ENCODE assay signal across 8 cellular contexts in the genomic region with DNA sequence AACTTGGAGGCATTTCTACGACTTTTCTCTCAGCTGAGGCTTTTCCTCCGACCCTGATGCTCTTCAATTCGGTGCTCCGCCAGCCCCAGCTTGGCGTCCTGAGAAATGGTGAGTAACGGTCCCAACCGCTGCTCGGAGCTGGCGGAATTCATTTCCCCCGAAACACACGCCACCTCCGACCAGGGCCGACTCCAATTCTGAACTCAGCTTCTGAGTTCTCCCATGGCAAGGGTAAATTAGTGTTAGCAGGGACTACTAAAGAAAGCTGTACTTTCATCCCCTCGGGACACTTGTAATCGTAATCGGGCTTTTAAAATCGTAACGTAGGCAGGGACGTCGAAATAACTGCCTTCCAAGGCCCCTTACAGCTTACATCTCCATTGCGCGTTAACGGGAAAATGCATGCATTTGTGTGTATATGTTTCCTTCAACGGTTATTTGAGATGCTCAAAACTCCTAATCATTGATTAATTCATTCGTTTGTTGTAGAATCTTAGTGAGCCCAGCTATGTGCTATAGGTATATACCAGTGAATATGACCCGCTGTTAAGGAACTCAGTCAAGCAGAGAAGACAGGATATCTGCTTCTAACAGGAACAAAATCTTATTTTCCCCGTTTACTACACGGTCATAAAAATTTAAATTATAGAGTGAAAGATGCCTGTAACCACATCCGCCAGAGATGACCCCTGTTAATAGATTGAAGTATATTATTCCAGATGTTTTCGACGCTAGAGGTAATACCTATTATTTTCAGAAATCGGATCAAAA. TPM values are rescaled to one million over a fixed set of nuclear protein-coding genes. Genes with fewer than 3 reads are reported as not detected.
DNase-seq lines count a peak whose midpoint lies in the region; ATAC-seq, FAIRE-seq and TF ChIP-seq lines count a peak whose summit lies in the region.

No MANE protein-coding gene starts in this region.

- peaks cover 41% of the 10 kb centered on the region for H3K4me1 ChIP-seq in skeletal muscle satellite cell (ENCODE audit: control insufficient read depth, insufficient read depth, low read length)

- H3K4me3 ChIP-seq in fibroblast of pulmonary artery (replicated peaks; ENCODE audit: low read depth, low read length) = peak overlapping the region; percentile 81
- peak overlapping the region; percentile 86 for H3K4me3 ChIP-seq in skeletal muscle satellite cell (ENCODE audit: low read length)

- no peaks in the 10 kb centered on the region for H3K9me3 ChIP-seq in skeletal muscle satellite cell (replicated peaks; ENCODE audit: low read length)

- peak overlapping the region; percentile 92 for H3K4me2 ChIP-seq in skeletal muscle satellite cell (ENCODE audit: low read length)

- no peaks in the 10 kb centered on the region for H3K9me3 Mint-ChIP-seq in activated naive CD4-positive, alpha-beta T cell treated with anti-CD3 and anti-CD28 coated beads for 36 hours

- H3K36me3 Mint-ChIP-seq in activated naive CD4-positive, alpha-beta T cell treated with anti-CD3 and anti-CD28 coated beads for 36 hours (ENCODE audit: low read depth) = peaks cover 44% of the 10 kb centered on the region

- H3K27me3 ChIP-seq in skeletal muscle satellite cell (ENCODE audit: control insufficient read depth, insufficient read depth, low read length) = no peaks in the 10 kb centered on the region

- no peak for DNase-seq in activated naive CD4-positive, alpha-beta T cell treated with anti-CD3 and anti-CD28 coated beads for 36 hours
- DNase-seq in activated naive CD4-positive, alpha-beta T cell treated with anti-CD3 and anti-CD28 coated beads, Interleukin-2, amount 50 U/mL, for 16 hours = no peak
- DNase-seq in RCC 7860 (ENCODE audit: low spot score) = no peak
- DNase-seq in fibroblast of pulmonary artery (ENCODE audit: low read depth) = no peak
- no peak for DNase-seq in NCI-H128 (lab: John Stamatoyannopoulos, UW; ENCODE audit: unreplicated experiment)
- no peak for DNase-seq in left colon

- peak overlapping the region; percentile 98 for H3K27ac Mint-ChIP-seq in activated naive CD4-positive, alpha-beta T cell treated with anti-CD3 and anti-CD28 coated beads for 36 hours

- intact Hi-C loops in activated naive CD4-positive, alpha-beta T cell treated with anti-CD3 and anti-CD28 coated beads for 36 hours (cut with micrococcal nuclease) = loop anchor here (1.0 to 10.0 kb wide), 18 partner anchors 24 to 981 kb away; a partner anchor contains a TSS
- intact Hi-C loops in left colon (cut with DNase I, micrococcal nuclease) = no loop called here

- H3K36me3 ChIP-seq in skeletal muscle satellite cell (ENCODE audit: insufficient read depth, low read length) = no peaks in the 10 kb centered on the region

- H3K9ac ChIP-seq in skeletal muscle satellite cell (ENCODE audit: low read depth, low read length) = peak overlapping the region; percentile 79

- H3K4me3 Mint-ChIP-seq in activated naive CD4-positive, alpha-beta T cell treated with anti-CD3 and anti-CD28 coated beads for 36 hours = peak overlapping the region; percentile 96

- H3K4me1 Mint-ChIP-seq in activated naive CD4-positive, alpha-beta T cell treated with anti-CD3 and anti-CD28 coated beads for 36 hours (ENCODE audit: low read depth) = peaks cover 52% of the 10 kb centered on the region

- CTCF ChIA-PET in activated naive CD4-positive, alpha-beta T cell treated with anti-CD3 and anti-CD28 coated beads for 36 hours (lab: Charles Lee) = interaction anchor here (0.6 to 5.2 kb wide), 35 partner anchors 8 to 1014 kb away, joined by 3 to 32 read pairs (median 4); a partner anchor contains a TSS

- TF ChIP-seq CTCF in fibroblast of pulmonary artery (IDR thresholded peaks at IDR 0.05; ENCODE audit: low read length, missing control alignments) = no peak

- H3K27me3 Mint-ChIP-seq in activated naive CD4-positive, alpha-beta T cell treated with anti-CD3 and anti-CD28 coated beads for 36 hours (ENCODE audit: low read depth) = peaks cover 7% of the 10 kb centered on the region

- ATAC-seq in HG02763 (IDR thresholded peaks at IDR 0.05; ENCODE audit: unreplicated experiment) (peak; percentile 12), left colon (no peak)

- FAIRE-seq in RCC 7860 (lab: Jason Lieb, UNC) = peak; percentile 29

RNA-seq across cellular contexts. Expression of a gene that starts 0.5 kb away (rescaled TPM):
- 100 to 1,000 TPM; 106 to 121 TPM for total RNA-seq in activated naive CD4-positive, alpha-beta T cell treated with anti-CD3 and anti-CD28 coated beads for 36 hours
- total RNA-seq in skeletal muscle satellite cell (2012; rRNA removed) = 14.9 and 19.5 TPM in 2 replicates
- total RNA-seq in left colon = 1 to 10 TPM; 1.7 to 4.1 TPM

RNA-seq across cellular contexts. Expression of a gene that starts 0.7 kb away (rescaled TPM):
- total RNA-seq in activated naive CD4-positive, alpha-beta T cell treated with anti-CD3 and anti-CD28 coated beads for 36 hours = 10 to 100 TPM; 24.7 to 25.9 TPM
- total RNA-seq in skeletal muscle satellite cell (2012; rRNA removed) = 10.9 and 11.4 TPM in 2 replicates
- total RNA-seq in left colon = 10 to 100 TPM; 11.7 to 13.0 TPM

Comparison
In these comparisons a context has a peak if more than half of its experiments do, and no peak if none do; other contexts are left out.
1. RNA of a gene that starts 0.5 kb away (total RNA-seq): 106 to 121 TPM in activated naive CD4-positive, alpha-beta T cell treated with anti-CD3 and anti-CD28 coated beads for 36 hours; 1.7 to 4.1 TPM in left colon; every median in the first group is over 10 times any median in the second.